Comparison of ENCODE assay signal across 1 cellular context in the genomic region with DNA sequence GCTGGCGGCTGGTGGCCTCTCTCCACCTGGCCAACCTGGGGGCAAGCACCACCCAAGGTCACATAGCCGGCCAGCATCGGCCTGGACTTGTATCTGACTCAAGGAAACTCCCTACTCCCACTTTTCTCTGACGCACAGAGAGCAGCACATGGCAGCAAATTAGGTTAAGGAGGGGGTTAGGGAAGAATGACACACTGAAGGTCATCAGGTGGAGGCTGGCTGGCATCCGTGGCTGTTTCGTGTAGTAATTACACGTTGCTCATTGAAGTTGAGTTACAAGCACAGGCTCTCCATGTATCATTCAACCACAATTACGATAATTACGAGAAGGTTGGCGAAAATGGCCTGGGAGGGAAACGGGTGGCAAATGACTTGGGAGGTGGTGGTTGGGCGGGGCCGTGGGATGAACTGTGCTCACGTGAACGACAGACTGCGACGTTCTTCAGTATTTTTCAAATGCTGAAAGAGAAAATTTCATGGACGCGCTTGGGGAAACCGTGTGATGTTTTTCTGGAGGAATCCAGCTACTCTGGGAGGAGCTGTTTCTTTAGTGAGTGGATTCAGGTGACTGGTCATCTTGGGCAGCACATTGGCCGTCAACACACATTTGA.
TF ChIP-seq lines count a peak whose summit lies in the region.

No MANE protein-coding gene starts in this region.

TF ChIP-seq in IMR-90, 13 proteins besides CTCF, POLR2A, EP300 and RAD21 (continued from another document):
- TF ChIP-seq MAFK (IDR thresholded peaks at IDR 0.05; ENCODE audit: low read depth, low read length) (no peak), CEBPB (IDR thresholded peaks at IDR 0.05; ENCODE audit: low read depth, low read length) (no peak), RCOR1 (IDR thresholded peaks at IDR 0.05; ENCODE audit: insufficient replicate concordance, low read length) (no peak), BHLHE40 (IDR thresholded peaks at IDR 0.05; ENCODE audit: low read depth, low read length) (no peak), FOS (IDR thresholded peaks at IDR 0.05; ENCODE audit: low read depth, low read length) (no peak), SMC3 (IDR thresholded peaks at IDR 0.05; ENCODE audit: low read depth, low read length) (no peak), MAZ (IDR thresholded peaks at IDR 0.05; ENCODE audit: borderline replicate concordance, low read depth, low read length) (no peak), NFE2L2 (IDR thresholded peaks at IDR 0.05; ENCODE audit: low read depth, low read length) (no peak), CHD1 (IDR thresholded peaks at IDR 0.05; ENCODE audit: low read depth, low read length) (no peak)
- TF ChIP-seq, protein P1, sequence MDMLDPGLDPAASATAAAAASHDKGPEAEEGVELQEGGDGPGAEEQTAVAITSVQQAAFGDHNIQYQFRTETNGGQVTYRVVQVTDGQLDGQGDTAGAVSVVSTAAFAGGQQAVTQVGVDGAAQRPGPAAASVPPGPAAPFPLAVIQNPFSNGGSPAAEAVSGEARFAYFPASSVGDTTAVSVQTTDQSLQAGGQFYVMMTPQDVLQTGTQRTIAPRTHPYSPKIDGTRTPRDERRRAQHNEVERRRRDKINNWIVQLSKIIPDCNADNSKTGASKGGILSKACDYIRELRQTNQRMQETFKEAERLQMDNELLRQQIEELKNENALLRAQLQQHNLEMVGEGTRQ (IDR thresholded peaks at IDR 0.05; ENCODE audit: low read depth, low read length), result no peak
